ENCODE assay signal across 7 cellular contexts in the genomic region with DNA sequence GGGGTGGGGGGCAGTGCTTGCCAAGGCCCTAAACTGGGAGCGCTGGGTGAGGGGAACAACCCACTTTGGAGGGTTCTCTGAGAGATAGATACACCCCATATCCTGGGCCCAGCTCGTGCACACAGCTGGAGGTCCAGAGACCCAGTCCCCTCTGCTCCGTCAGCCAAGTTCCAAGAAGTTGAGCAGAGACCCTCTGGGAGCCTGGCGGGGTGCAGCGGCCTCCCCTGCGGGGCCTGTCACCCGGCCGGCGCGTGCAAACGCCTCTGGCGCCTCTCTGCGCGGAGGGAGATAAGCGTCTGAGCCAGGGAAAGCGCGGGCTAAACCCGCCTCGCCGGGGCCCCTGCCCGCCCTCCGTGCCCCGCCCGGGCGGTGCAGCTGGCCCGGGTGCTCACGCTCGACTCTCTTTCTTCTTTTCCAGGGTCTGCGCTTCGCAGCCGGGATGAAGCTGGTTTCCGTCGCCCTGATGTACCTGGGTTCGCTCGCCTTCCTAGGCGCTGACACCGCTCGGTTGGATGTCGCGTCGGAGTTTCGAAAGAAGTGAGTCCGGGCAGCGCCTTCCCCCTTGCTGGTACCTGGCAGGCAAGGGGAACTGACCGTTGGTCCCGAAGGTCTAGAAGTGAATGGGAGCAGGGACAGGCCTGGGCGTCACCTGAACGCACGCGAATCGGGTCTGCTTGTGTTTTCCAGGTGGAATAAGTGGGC. TPM values are rescaled to one million over a fixed set of nuclear protein-coding genes. Genes with fewer than 3 reads are reported as not detected.
DNase-seq lines count a peak whose midpoint lies in the region; ATAC-seq, FAIRE-seq and TF ChIP-seq lines count a peak whose summit lies in the region.

No MANE protein-coding gene starts in this region.

- peaks cover 62% of the 10 kb centered on the region for H3F3A ChIP-seq in GM23248 (ENCODE audit: insufficient read depth)

- H3K27ac ChIP-seq in GM23248 (peak overlapping the region; percentile 91), iPS-18a (ENCODE audit: low read length) (no peak overlapping the region), small intestine (ENCODE audit: low read depth in 1 of 2, low read length in 1 of 2) (peak overlapping the region; percentile 62 to 71)

- in situ Hi-C loops in GM23248 (cut with MboI) (loop anchor here (25.0 kb wide), 1 partner anchor 318 kb away; no protein-coding TSS in a partner anchor), astrocyte of the spinal cord (cut with HindIII; ENCODE audit: low sequenced_read_pairs) (no loop called here)

- peak overlapping the region; percentile 96 for H3K4me3 ChIP-seq in GM23248
- peak overlapping the region; percentile 76 for H3K4me3 ChIP-seq in astrocyte of the spinal cord (ENCODE audit: low read depth, low read length)
- H3K4me3 ChIP-seq in iPS-18a (ENCODE audit: low read length), result peak overlapping the region; percentile 95
- peak overlapping the region; percentile 54 to 56 for H3K4me3 ChIP-seq in small intestine (ENCODE audit: low read depth in 1 of 2, low read length in 2 of 2)

- no peaks in the 10 kb centered on the region for H3K9me3 ChIP-seq in GM23248 (ENCODE audit: low read depth)
- no peaks in the 10 kb centered on the region for H3K9me3 ChIP-seq in iPS-18a (ENCODE audit: control insufficient read depth, low read depth, low read length)
- H3K9me3 ChIP-seq in small intestine (ENCODE audit: control insufficient read depth, low read depth), result no peaks in the 10 kb centered on the region

- TF ChIP-seq CTCF in astrocyte of the spinal cord (IDR thresholded peaks at IDR 0.05; ENCODE audit: low read depth, low read length), result no peak

- H3K4me2 ChIP-seq in GM23248 (ENCODE audit: unreplicated experiment), result peak overlapping the region; percentile 95

- H3K9ac ChIP-seq in GM23248 (peak overlapping the region; percentile 93), iPS-18a (ENCODE audit: low read length) (peak overlapping the region; percentile 78)

- H3K79me2 ChIP-seq in GM23248 (ENCODE audit: insufficient read depth), result peaks cover 65% of the 10 kb centered on the region

- no peak overlapping the region for H2AFZ ChIP-seq in GM23248

- peaks cover 22% of the 10 kb centered on the region for H3K36me3 ChIP-seq in GM23248 (ENCODE audit: low read depth)
- H3K36me3 ChIP-seq in iPS-18a (ENCODE audit: control insufficient read depth, low read depth, low read length), result peaks cover 5% of the 10 kb centered on the region
- no peaks in the 10 kb centered on the region for H3K36me3 ChIP-seq in small intestine (ENCODE audit: control insufficient read depth in 2 of 2, insufficient read depth in 2 of 2, low read length in 2 of 2)

- no peak for FAIRE-seq in small intestine (lab: Jason Lieb, UNC)

- no peaks in the 10 kb centered on the region for H3K9me2 ChIP-seq in GM23248 (ENCODE audit: insufficient read depth)

- H4K20me1 ChIP-seq in GM23248 (ENCODE audit: insufficient read depth), result peaks cover 10% of the 10 kb centered on the region; the same call in 1 of the 2 replicates

- ATAC-seq in HG03442 (IDR thresholded peaks at IDR 0.05; ENCODE audit: unreplicated experiment) (no peak), HG03196 (IDR thresholded peaks at IDR 0.05; ENCODE audit: unreplicated experiment) (no peak)

- H3K27me3 ChIP-seq in GM23248 (replicated peaks; ENCODE audit: insufficient read depth) (no peaks in the 10 kb centered on the region), iPS-18a (ENCODE audit: control insufficient read depth, insufficient read depth, low read length) (peaks cover 80% of the 10 kb centered on the region), small intestine (ENCODE audit: control insufficient read depth in 2 of 2, insufficient read depth in 2 of 2, low read length in 2 of 2) (no peaks in the 10 kb centered on the region)

- WGBS in GM23248 (ENCODE audit: low coverage in 1 of 2, low lambda C conversion rate in 2 of 2, missing lambda C conversion rate in 2 of 2), 2 experiments, result 1% methylated on average over 31 to 47 of the region's 51 CpGs
- 0 to 1% (median 0%) methylated on average over 44 to 51 of the region's 51 CpGs for WGBS in small intestine, 3 donors

- H3K4me1 ChIP-seq in GM23248 (ENCODE audit: insufficient read depth) (peaks cover 30% of the 10 kb centered on the region), iPS-18a (ENCODE audit: control insufficient read depth, low read depth, low read length) (peaks cover 27% of the 10 kb centered on the region), small intestine (ENCODE audit: control insufficient read depth in 2 of 2, insufficient read depth in 1 of 2, low read depth in 1 of 2, low read length in 1 of 2) (peaks cover 3 to 17% of the 10 kb centered on the region in 2 donors)

- DNase-seq in GM23248 (peak; percentile 84), NOMO-1 (lab: John Stamatoyannopoulos, UW; ENCODE audit: unreplicated experiment in 2 of 2) (peak; percentile 27 to 37), astrocyte of the spinal cord (ENCODE audit: low read depth, low spot score) (peak; percentile 32), small intestine (peak; percentile 49)

RNA-seq across cellular contexts. Expression of a gene that starts 0.5 kb away (rescaled TPM):
- total RNA-seq in GM23248 (2014; rRNA removed; shearing (Covaris generic)), result 537 and 551 TPM in 2 replicates
- polyA plus RNA-seq in GM23248 (2016; fragmentation: Nextera tagmentation; extraction: Ambion mirVana) (451 and 460 TPM in 2 replicates), small intestine (10 to 100 TPM; 27.7 to 36.3 (median 29.7) TPM)

RNA-seq across cellular contexts. Expression of a gene that starts 11.4 kb away (rescaled TPM):
- 32.7 and 42.7 TPM in 2 replicates for total RNA-seq in GM23248 (2014; rRNA removed; shearing (Covaris generic))
- 18.8 and 21.9 TPM in 2 replicates for polyA plus RNA-seq in GM23248 (2016; fragmentation: Nextera tagmentation; extraction: Ambion mirVana)
- 10 to 100 TPM; 10.0 to 17.4 (median 12.7) TPM for polyA plus RNA-seq in small intestine

Comparison
In these comparisons a context has a peak if more than half of its experiments do, and no peak if none do; other contexts are left out.
1. DNase-seq: peak in every context shown above with its lines; median percentile 84 in GM23248; 49 in small intestine; 32 in NOMO-1; 32 in astrocyte of the spinal cord.
2. RNA of a gene that starts 0.5 kb away (polyA plus RNA-seq): 451 to 460 TPM in GM23248; 27.7 to 36.3 TPM in small intestine; every median in the first group is over 10 times any median in the second.
3. Peak in every context shown above with its lines, with median percentiles within 50 percentile points of each other: H3K4me3 ChIP-seq.